8 cellular contexts compared by ENCODE assay signal in the genomic region with DNA sequence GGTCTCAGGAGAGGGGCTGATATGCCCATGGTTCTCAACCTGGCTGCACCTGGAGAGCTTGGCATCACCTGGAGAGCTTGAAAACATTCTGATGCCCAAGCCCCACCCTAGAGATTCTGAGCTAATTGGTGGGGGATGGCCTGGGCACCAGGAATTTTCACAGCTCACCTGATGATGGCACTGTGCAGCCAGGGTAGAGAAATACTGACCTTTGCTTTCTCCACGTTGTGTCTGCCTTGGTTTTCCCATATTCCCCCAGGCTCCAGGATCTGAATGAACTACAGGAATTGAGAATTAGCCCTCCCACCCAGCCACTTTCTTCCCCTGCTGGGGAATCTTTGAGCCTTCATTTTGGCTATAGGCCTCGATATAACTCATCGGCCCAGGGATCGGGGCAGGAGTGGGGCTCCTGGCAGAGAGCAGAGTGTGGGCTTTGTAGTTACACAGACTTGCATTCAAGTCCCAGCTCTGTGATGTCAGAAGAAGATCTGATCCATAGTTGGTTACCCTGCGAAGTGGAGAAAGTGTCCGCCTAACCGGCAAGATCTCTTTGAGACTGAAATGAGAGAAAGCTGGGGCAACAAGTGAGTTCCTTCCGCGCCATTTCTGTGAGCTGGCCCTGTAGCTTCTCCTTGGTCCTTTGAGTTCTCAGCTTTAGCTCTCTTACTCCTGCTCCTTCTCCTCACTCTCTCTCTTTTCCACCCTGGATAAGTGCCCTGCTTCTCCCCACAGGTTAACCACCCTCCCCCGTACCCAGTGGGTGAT. TPM values are rescaled to one million over a fixed set of nuclear protein-coding genes. Genes with fewer than 3 reads are reported as not detected.
A peak's percentile ranks its signal among the peaks of the same experiment; 100 is the strongest.
DNase-seq lines count a peak whose midpoint lies in the region; ATAC-seq and TF ChIP-seq lines count a peak whose summit lies in the region.

No MANE protein-coding gene starts in this region.

- H3K4me1 ChIP-seq in BE2C (no peaks in the 10 kb centered on the region), HEK293 (ENCODE audit: control insufficient read depth, insufficient read depth, low read length) (no peaks in the 10 kb centered on the region), Peyer's patch (no peaks in the 10 kb centered on the region), testis (no peaks in the 10 kb centered on the region)

- DNase-seq in BE2C (peak; percentile 36), Peyer's patch (no peak), fibroblast of mammary gland (ENCODE audit: low read depth) (peak; percentile 49), testis (peak; percentile 45), cerebellar nuclear complex (lab: John Stamatoyannopoulos, UW) (no peak), medulla oblongata (ENCODE audit: extremely low spot score) (no peak)

- H3K9me3 ChIP-seq in BE2C (no peaks in the 10 kb centered on the region), HEK293 (ENCODE audit: control insufficient read depth, insufficient read depth, low read depth, low read length) (no peaks in the 10 kb centered on the region), Peyer's patch (no peaks in the 10 kb centered on the region), testis (no peaks in the 10 kb centered on the region)

- no peaks in the 10 kb centered on the region for H3K27me3 ChIP-seq in BE2C
- H3K27me3 ChIP-seq in Peyer's patch: no peaks in the 10 kb centered on the region
- H3K27me3 ChIP-seq in testis: no peaks in the 10 kb centered on the region

- ATAC-seq in GM21381 (IDR thresholded peaks at IDR 0.05; ENCODE audit: unreplicated experiment): no peak

- TF ChIP-seq CTCF in BE2C (IDR thresholded peaks at IDR 0.05; ENCODE audit: low read depth, low read length) (peak; percentile 55), HEK293 (tag by site-specific recombination; IDR thresholded peaks at IDR 0.05) (peak; percentile 42; the same call in 1 of the 2 replicates), Peyer's patch (IDR thresholded peaks at IDR 0.05) (peak in 4 of 6 experiments; percentile 19 to 53 (median 44)), fibroblast of mammary gland (conservative IDR thresholded peaks at IDR 0.05; ENCODE audit: control insufficient read depth, insufficient read depth, low read depth, low read length) (peak; percentile 44), testis (IDR thresholded peaks at IDR 0.05) (peak in 2 of 3 experiments; percentile 3 to 10)

- H3K4me3 ChIP-seq in BE2C (ENCODE audit: low read depth, low read length) (no peak overlapping the region), HEK293 (ENCODE audit: low read depth, low read length) (no peak overlapping the region), Peyer's patch (no peak overlapping the region), fibroblast of mammary gland (ENCODE audit: control insufficient read depth, low read depth, low read length) (no peak overlapping the region), testis (no peak overlapping the region)

- intact Hi-C loops in testis (cut with DNase I; ENCODE audit: low total_unique reads): no loop called here

- 85 to 91% methylated on average over 10 of the region's 10 CpGs for WGBS in testis, 2 donors

- CTCF ChIA-PET in HEK293 (lab: Yijun Ruan, JAX): interaction anchor here (0.5 to 4.7 kb wide), 34 partner anchors 8 to 462 kb away, joined by 3 to 51 read pairs (median 4); no protein-coding TSS in a partner anchor

- H3K27ac ChIP-seq in HEK293 (ENCODE audit: extremely low read depth, low read depth, low read length) (no peak overlapping the region), Peyer's patch (no peak overlapping the region), testis (no peak overlapping the region)

- TF ChIP-seq POLR2A in Peyer's patch (IDR thresholded peaks at IDR 0.05) (no peak), testis (IDR thresholded peaks at IDR 0.05) (no peak)

- no peaks in the 10 kb centered on the region for H3K36me3 ChIP-seq in BE2C
- H3K36me3 ChIP-seq in HEK293 (ENCODE audit: control insufficient read depth in 2 of 2, insufficient read depth in 1 of 2, low read length in 2 of 2): no peaks in the 10 kb centered on the region
- H3K36me3 ChIP-seq in Peyer's patch: no peaks in the 10 kb centered on the region
- no peaks in the 10 kb centered on the region for H3K36me3 ChIP-seq in testis (ENCODE audit: low read depth, missing control alignments)

- POLR2A ChIA-PET in HEK293 (lab: Yijun Ruan, JAX): interaction anchor here (0.6 to 1.8 kb wide), 4 partner anchors 30 to 329 kb away, joined by 3 to 6 read pairs (median 4); no protein-coding TSS in a partner anchor

TF ChIP-seq in HEK293, 187 proteins besides CTCF, POLR2A, EP300 and RAD21:
- TF ChIP-seq ZNF37A (tag by site-specific recombination; IDR thresholded peaks at IDR 0.05) (no peak), IKZF3 (tag by site-specific recombination; IDR thresholded peaks at IDR 0.05) (peak; percentile 43; the same call in 1 of the 2 replicates), SCRT2 (tag by site-specific recombination; IDR thresholded peaks at IDR 0.05) (peak; percentile 49; the same call in 1 of the 2 replicates), ZNF654 (tag by site-specific recombination; IDR thresholded peaks at IDR 0.05; ENCODE audit: low read depth) (peak; percentile 54), PRDM1 (tag by site-specific recombination; IDR thresholded peaks at IDR 0.05) (peak; percentile 18; the same call in 1 of the 2 replicates), SP3 (tag by site-specific recombination; IDR thresholded peaks at IDR 0.05) (no peak), ZNF600 (tag by site-specific recombination; IDR thresholded peaks at IDR 0.05) (no peak)
- TF ChIP-seq, protein P1, sequence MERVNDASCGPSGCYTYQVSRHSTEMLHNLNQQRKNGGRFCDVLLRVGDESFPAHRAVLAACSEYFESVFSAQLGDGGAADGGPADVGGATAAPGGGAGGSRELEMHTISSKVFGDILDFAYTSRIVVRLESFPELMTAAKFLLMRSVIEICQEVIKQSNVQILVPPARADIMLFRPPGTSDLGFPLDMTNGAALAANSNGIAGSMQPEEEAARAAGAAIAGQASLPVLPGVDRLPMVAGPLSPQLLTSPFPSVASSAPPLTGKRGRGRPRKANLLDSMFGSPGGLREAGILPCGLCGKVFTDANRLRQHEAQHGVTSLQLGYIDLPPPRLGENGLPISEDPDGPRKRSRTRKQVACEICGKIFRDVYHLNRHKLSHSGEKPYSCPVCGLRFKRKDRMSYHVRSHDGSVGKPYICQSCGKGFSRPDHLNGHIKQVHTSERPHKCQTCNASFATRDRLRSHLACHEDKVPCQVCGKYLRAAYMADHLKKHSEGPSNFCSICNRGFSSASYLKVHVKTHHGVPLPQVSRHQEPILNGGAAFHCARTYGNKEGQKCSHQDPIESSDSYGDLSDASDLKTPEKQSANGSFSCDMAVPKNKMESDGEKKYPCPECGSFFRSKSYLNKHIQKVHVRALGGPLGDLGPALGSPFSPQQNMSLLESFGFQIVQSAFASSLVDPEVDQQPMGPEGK (tag by site-specific recombination; IDR thresholded peaks at IDR 0.05): 0 out of 2 replicates have a peak, but pooled peaks have one; percentile 14

RNA-seq across cellular contexts. Expression of a gene that starts 33.1 kb away (rescaled TPM):
- 9.4 TPM for polyA plus RNA-seq in BE2C (2012; ENCODE audit: insufficient read depth, insufficient read length, low read depth)
- 10 to 100 TPM in 2 of 4 donors, 1 to 10 TPM in 2; 9.3 to 52.0 (median 12.2) TPM for total RNA-seq in Peyer's patch
- total RNA-seq in testis: 10 to 100 TPM; 36.4 to 43.8 TPM
- 44.8 TPM for polyA plus RNA-seq in testis (ENCODE audit: insufficient read depth, low read depth, low replicate concordance)

Comparison
In these comparisons a context has a peak if more than half of its experiments do, and no peak if none do; other contexts are left out.
1. DNase-seq: peak in BE2C (single experiment), fibroblast of mammary gland (single experiment) and testis (single experiment); none in Peyer's patch (0 of 3), cerebellar nuclear complex (0 of 2) and medulla oblongata (single experiment).
2. Peak in every context shown above with its lines, with median percentiles within 50 percentile points of each other: CTCF ChIP-seq.